In the genomic region with DNA sequence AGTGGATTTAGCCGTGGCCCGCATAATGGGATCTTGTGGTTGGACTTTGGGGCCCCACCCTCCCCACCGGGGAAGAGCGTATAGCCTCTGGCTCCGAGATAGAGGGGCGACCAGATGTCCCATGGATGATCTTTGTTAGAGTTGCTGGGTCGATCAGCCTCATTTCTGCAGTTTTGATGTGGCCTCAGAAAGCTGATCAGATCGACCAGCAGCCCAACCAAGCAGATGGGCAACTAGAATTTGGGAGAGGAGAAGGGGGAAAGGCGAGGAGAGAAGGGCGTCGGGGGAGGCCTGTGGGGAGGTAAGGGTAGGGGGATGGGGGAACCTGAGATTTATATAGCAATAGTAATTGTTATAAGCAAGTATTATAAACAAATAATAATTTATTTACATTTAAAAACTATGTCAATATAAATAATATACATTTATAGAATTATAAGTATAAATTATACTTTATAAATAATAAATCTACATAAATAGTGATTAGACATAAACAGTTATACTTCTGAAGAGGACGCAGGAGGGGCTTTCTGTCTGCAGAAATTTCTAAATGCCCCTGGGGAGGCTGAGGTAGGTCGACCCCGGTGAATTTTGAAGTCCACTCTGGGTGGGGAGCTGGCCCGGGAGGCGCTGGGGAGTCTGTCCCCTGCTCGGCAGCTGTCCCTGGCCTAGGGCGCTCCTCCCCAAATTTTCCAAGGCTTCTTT, we compare ENCODE assay signal across 12 cellular contexts.
DNase-seq lines count a peak whose midpoint lies in the region; ATAC-seq, FAIRE-seq and TF ChIP-seq lines count a peak whose summit lies in the region.
"Had no signal": no experiment of that assay in that cellular context is flagged by ENCODE, and none has a peak within 500 bp of the region (broad histone marks: within the 10 kb centered on the region; RNA-seq: fewer than 3 reads in every experiment).

No MANE protein-coding gene starts in this region.

- peak overlapping the region; percentile 33 for H3K9ac ChIP-seq in keratinocyte (ENCODE audit: control insufficient read depth, extremely low read depth, insufficient read depth, low read length)

- no peaks in the 10 kb centered on the region for H3K9me3 Mint-ChIP-seq in activated naive CD4-positive, alpha-beta T cell treated with anti-CD3 and anti-CD28 coated beads, Interleukin-2, amount 50 U/mL, for 24 hours
- no peaks in the 10 kb centered on the region for H3K9me3 Mint-ChIP-seq in activated naive CD4-positive, alpha-beta T cell treated with anti-CD3 and anti-CD28 coated beads, Interleukin-2, amount 10 ng/mL, durations not matched to agents 7 days and 5 days
- H3K9me3 Mint-ChIP-seq in stimulated activated memory B cell treated with anti-CD40 and anti-IgM and Interleukin-4, amounts not matched to agents 10 μg/mL and 1 μg/mL and 100 μg/mL, for 72 hours, result no peaks in the 10 kb centered on the region
- H3K9me3 Mint-ChIP-seq: activated CD4-positive, alpha-beta memory T cell treated with anti-CD3 and anti-CD28 coated beads, Interleukin-2, amount 10 ng/mL, durations not matched to agents 7 days and 5 days had no signal

- H3K36me3 Mint-ChIP-seq in activated naive CD4-positive, alpha-beta T cell treated with anti-CD3 and anti-CD28 coated beads, Interleukin-2, amount 50 U/mL, for 24 hours, result no peaks in the 10 kb centered on the region
- H3K36me3 Mint-ChIP-seq in activated naive CD4-positive, alpha-beta T cell treated with anti-CD3 and anti-CD28 coated beads, Interleukin-2, amount 10 ng/mL, durations not matched to agents 7 days and 5 days, result no peaks in the 10 kb centered on the region
- H3K36me3 Mint-ChIP-seq in T-helper 17 cell (ENCODE audit: low read depth), result no peaks in the 10 kb centered on the region
- H3K36me3 Mint-ChIP-seq in stimulated activated memory B cell treated with anti-CD40 and anti-IgM and Interleukin-4, amounts not matched to agents 10 μg/mL and 1 μg/mL and 100 μg/mL, for 72 hours, result no peaks in the 10 kb centered on the region

- H3K27me3 ChIP-seq in keratinocyte (ENCODE audit: control insufficient read depth, extremely low read depth, insufficient read depth, low read length), result peaks cover 2% of the 10 kb centered on the region
- H3K27me3 ChIP-seq: upper lobe of right lung had no signal

- FAIRE-seq in keratinocyte (lab: Jason Lieb, UNC), result no peak

- H3K27ac Mint-ChIP-seq in activated naive CD4-positive, alpha-beta T cell treated with anti-CD3 and anti-CD28 coated beads, Interleukin-2, amount 50 U/mL, for 24 hours, result no peak overlapping the region
- no peak overlapping the region for H3K27ac Mint-ChIP-seq in activated naive CD4-positive, alpha-beta T cell treated with anti-CD3 and anti-CD28 coated beads, Interleukin-2, amount 10 ng/mL, durations not matched to agents 7 days and 5 days
- no peak overlapping the region for H3K27ac Mint-ChIP-seq in T-helper 17 cell
- H3K27ac Mint-ChIP-seq in stimulated activated memory B cell treated with anti-CD40 and anti-IgM and Interleukin-4, amounts not matched to agents 10 μg/mL and 1 μg/mL and 100 μg/mL, for 72 hours, result no peak overlapping the region
- H3K27ac Mint-ChIP-seq: activated CD4-positive, alpha-beta memory T cell treated with anti-CD3 and anti-CD28 coated beads, Interleukin-2, amount 10 ng/mL, durations not matched to agents 7 days and 5 days had no signal

- TF ChIP-seq CTCF in keratinocyte (optimal IDR thresholded peaks at IDR 0.05 in 1 of 3, IDR thresholded peaks at IDR 0.05 in 1 of 3, conservative IDR thresholded peaks at IDR 0.05 in 1 of 3; ENCODE audit: extremely low read depth in 1 of 3, insufficient read depth in 2 of 3, low read length in 3 of 3) (no peak), mucosa of descending colon (IDR thresholded peaks at IDR 0.05) (no peak)

- ATAC-seq in T-helper 17 cell, result peak; percentile 8
- no peak for ATAC-seq in stimulated activated memory B cell treated with anti-CD40 and anti-IgM and Interleukin-4, amounts not matched to agents 10 μg/mL and 1 μg/mL and 100 μg/mL, for 72 hours
- no peak for ATAC-seq in mucosa of descending colon
- ATAC-seq in HG03196 (IDR thresholded peaks at IDR 0.05; ENCODE audit: unreplicated experiment), result no peak

- H4K20me1 ChIP-seq in keratinocyte (ENCODE audit: control insufficient read depth, extremely low read depth, insufficient read depth, low read length), result no peaks in the 10 kb centered on the region

- H3K4me1 Mint-ChIP-seq in activated naive CD4-positive, alpha-beta T cell treated with anti-CD3 and anti-CD28 coated beads, Interleukin-2, amount 50 U/mL, for 24 hours, result peaks cover 14% of the 10 kb centered on the region
- peaks cover 23% of the 10 kb centered on the region for H3K4me1 Mint-ChIP-seq in activated naive CD4-positive, alpha-beta T cell treated with anti-CD3 and anti-CD28 coated beads, Interleukin-2, amount 10 ng/mL, durations not matched to agents 7 days and 5 days
- H3K4me1 Mint-ChIP-seq in T-helper 17 cell, result peaks cover 14% of the 10 kb centered on the region
- H3K4me1 Mint-ChIP-seq in stimulated activated memory B cell treated with anti-CD40 and anti-IgM and Interleukin-4, amounts not matched to agents 10 μg/mL and 1 μg/mL and 100 μg/mL, for 72 hours, result peaks cover 25% of the 10 kb centered on the region

- H3K36me3 ChIP-seq in keratinocyte (ENCODE audit: control insufficient read depth in 2 of 2, extremely low read depth in 1 of 2, insufficient read depth in 2 of 2, low read length in 2 of 2), result no peaks in the 10 kb centered on the region
- H3K36me3 ChIP-seq in mucosa of descending colon (ENCODE audit: low read depth), result no peaks in the 10 kb centered on the region
- H3K36me3 ChIP-seq: upper lobe of right lung had no signal

- H3K9me3 ChIP-seq in T-helper 17 cell (ENCODE audit: control insufficient read depth, low read length, poor library complexity, severe bottlenecking) (no peaks in the 10 kb centered on the region), keratinocyte (ENCODE audit: control insufficient read depth, low read depth, low read length) (no peaks in the 10 kb centered on the region), mucosa of descending colon (no peaks in the 10 kb centered on the region)
- H3K9me3 ChIP-seq: upper lobe of right lung had no signal

- dilution Hi-C loops in keratinocyte (cut with MboI; ENCODE audit: extremely low pct_ligation_motif_present, low sequenced_read_pairs), result no loop called here

- intact Hi-C loops in mucosa of descending colon (cut with DNase I, micrococcal nuclease), result loop anchor here (10.0 kb wide), 3 partner anchors 58 to 388 kb away; a partner anchor contains a TSS

- peaks cover 3% of the 10 kb centered on the region for H3K4me1 ChIP-seq in keratinocyte (ENCODE audit: control insufficient read depth, extremely low read depth, insufficient read depth, low read length)
- H3K4me1 ChIP-seq in mucosa of descending colon (ENCODE audit: low read depth), result peaks cover 3% of the 10 kb centered on the region

- no peaks in the 10 kb centered on the region for H3K79me2 ChIP-seq in keratinocyte (ENCODE audit: control insufficient read depth, insufficient read depth, low read length)

- no peaks in the 10 kb centered on the region for H3K9me1 ChIP-seq in keratinocyte (ENCODE audit: control insufficient read depth, extremely low read depth, insufficient read depth, low read length)

- peak overlapping the region; percentile 27 for H3K4me2 ChIP-seq in keratinocyte (ENCODE audit: control insufficient read depth, extremely low read depth, insufficient read depth, low read depth, low read length)

- H3K4me3 ChIP-seq in keratinocyte (ENCODE audit: control insufficient read depth in 2 of 3, extremely low read depth in 1 of 3, insufficient read depth in 2 of 3, low read depth in 1 of 3, low read length in 3 of 3) (peak overlapping the region in 2 of 3 experiments; percentile 14 to 20), mucosa of descending colon (no peak overlapping the region)

- peaks cover 16% of the 10 kb centered on the region for H3K27me3 Mint-ChIP-seq in activated naive CD4-positive, alpha-beta T cell treated with anti-CD3 and anti-CD28 coated beads, Interleukin-2, amount 50 U/mL, for 24 hours
- peaks cover 59% of the 10 kb centered on the region for H3K27me3 Mint-ChIP-seq in activated naive CD4-positive, alpha-beta T cell treated with anti-CD3 and anti-CD28 coated beads, Interleukin-2, amount 10 ng/mL, durations not matched to agents 7 days and 5 days
- peaks cover 58% of the 10 kb centered on the region for H3K27me3 Mint-ChIP-seq in T-helper 17 cell
- H3K27me3 Mint-ChIP-seq in stimulated activated memory B cell treated with anti-CD40 and anti-IgM and Interleukin-4, amounts not matched to agents 10 μg/mL and 1 μg/mL and 100 μg/mL, for 72 hours, result peaks cover 43% of the 10 kb centered on the region

- CTCF ChIA-PET in activated naive CD4-positive, alpha-beta T cell treated with anti-CD3 and anti-CD28 coated beads, Interleukin-2, amount 10 ng/mL, durations not matched to agents 7 days and 5 days (lab: Charles Lee), result interaction anchor here (0.6 to 4.2 kb wide), 10 partner anchors 19 to 519 kb away, joined by 3 to 70 read pairs (median 4); no protein-coding TSS in a partner anchor

- H3K27ac ChIP-seq in keratinocyte (ENCODE audit: control insufficient read depth, insufficient read depth, low read length), result no peak overlapping the region
- H3K27ac ChIP-seq: epithelial cell of prostate, upper lobe of right lung had no signal

- DNase-seq in activated naive CD4-positive, alpha-beta T cell treated with anti-CD3 and anti-CD28 coated beads, Interleukin-2, amount 10 ng/mL, durations not matched to agents 7 days and 5 days, result no peak
- DNase-seq in T-helper 17 cell, result no peak
- DNase-seq in keratinocyte (ENCODE audit: low read depth, low spot score), result no peak
- DNase-seq in mucosa of descending colon, result no peak
- no peak for DNase-seq in SKM-1 treated with dmso at 0.1 percent for 144 hours (lab: John Stamatoyannopoulos, UW; ENCODE audit: unreplicated experiment)
- DNase-seq: SIG-M5 had no signal

- H3K4me3 Mint-ChIP-seq in activated naive CD4-positive, alpha-beta T cell treated with anti-CD3 and anti-CD28 coated beads, Interleukin-2, amount 50 U/mL, for 24 hours, result peak overlapping the region; percentile 61
- H3K4me3 Mint-ChIP-seq in activated naive CD4-positive, alpha-beta T cell treated with anti-CD3 and anti-CD28 coated beads, Interleukin-2, amount 10 ng/mL, durations not matched to agents 7 days and 5 days, result no peak overlapping the region
- H3K4me3 Mint-ChIP-seq in T-helper 17 cell, result peak overlapping the region; percentile 82
- peak overlapping the region; percentile 68 for H3K4me3 Mint-ChIP-seq in stimulated activated memory B cell treated with anti-CD40 and anti-IgM and Interleukin-4, amounts not matched to agents 10 μg/mL and 1 μg/mL and 100 μg/mL, for 72 hours

- peak overlapping the region; percentile 78 for H2AFZ ChIP-seq in keratinocyte (ENCODE audit: control insufficient read depth, low read length)
